10 cellular contexts compared by ENCODE assay signal in genomic region chr7:88357295-88357694, GRCh38. TPM values are rescaled to one million over a fixed set of nuclear protein-coding genes. Genes with fewer than 3 reads are reported as not detected.
DNase-seq lines count a peak whose midpoint lies in the region; ATAC-seq and TF ChIP-seq lines count a peak whose summit lies in the region.
"Had no signal": no experiment of that assay in that cellular context is flagged by ENCODE, and none has a peak within 500 bp of the region (broad histone marks: within the 10 kb centered on the region; RNA-seq: fewer than 3 reads in every experiment).

No MANE protein-coding gene starts in this region.

- no peaks in the 10 kb centered on the region for H3K4me1 Mint-ChIP-seq in activated T-helper 1 cell treated with anti-CD3 and anti-CD28 coated beads, Interleukin-12 subunit alpha, Interleukin-12 subunit beta, Interleukin-2, Interleukin-4 antibody, amounts not matched to agents 30 ng/mL and 10 ng/mL and 1 ng/mL, durations not matched to agents 14 hours and 24 hours and 36 hours (ENCODE audit: low read depth)

- peak; percentile 51 for DNase-seq in CD1c-positive myeloid dendritic cell (ENCODE audit: extremely low spot score)
- DNase-seq in MG63 = peak; percentile 17
- peak; percentile 1 for DNase-seq in dermis blood vessel endothelial cell
- no peak for DNase-seq in stimulated activated naive CD4-positive, alpha-beta T cell (lab: John Stamatoyannopoulos, UW)
- DNase-seq in gastrocnemius medialis = no peak
- no peak for DNase-seq in activated T-helper 1 cell treated with anti-CD3 and anti-CD28 coated beads, Interleukin-12 subunit alpha, Interleukin-12 subunit beta, Interleukin-2, Interleukin-4 antibody, amounts not matched to agents 30 ng/mL and 10 ng/mL and 1 ng/mL, durations not matched to agents 14 hours and 24 hours and 36 hours (ENCODE audit: low spot score)
- DNase-seq: activated T-cell treated with anti-CD3 and anti-CD28 coated beads, Interleukin-2, amount 50 U/mL, for 72 hours; esophagus squamous epithelium had no signal

- ATAC-seq in HG02884 (IDR thresholded peaks at IDR 0.05; ENCODE audit: unreplicated experiment) = no peak
- no peak for ATAC-seq in gastrocnemius medialis
- ATAC-seq: activated T-cell treated with anti-CD3 and anti-CD28 coated beads, Interleukin-2, amount 50 U/mL, for 72 hours had no signal

- H3K9me3 ChIP-seq in MG63 (no peaks in the 10 kb centered on the region), liver (ENCODE audit: control insufficient read depth in 4 of 4, low read length in 3 of 4) (peaks cover 0 to 2% (median 0%) of the 10 kb centered on the region in 4 donors), gastrocnemius medialis (no peaks in the 10 kb centered on the region)
- H3K9me3 ChIP-seq: esophagus squamous epithelium had no signal

- no peak overlapping the region for H3K4me3 ChIP-seq in MG63
- H3K4me3 ChIP-seq in liver (ENCODE audit: low read depth in 1 of 3, low read length in 3 of 3) = no peak overlapping the region
- H3K4me3 ChIP-seq in gastrocnemius medialis = no peak overlapping the region

- no peak overlapping the region for H3K4me3 Mint-ChIP-seq in activated T-helper 1 cell treated with anti-CD3 and anti-CD28 coated beads, Interleukin-12 subunit alpha, Interleukin-12 subunit beta, Interleukin-2, Interleukin-4 antibody, amounts not matched to agents 30 ng/mL and 10 ng/mL and 1 ng/mL, durations not matched to agents 14 hours and 24 hours and 36 hours
- H3K4me3 Mint-ChIP-seq: activated T-cell treated with anti-CD3 and anti-CD28 coated beads, Interleukin-2, amount 50 U/mL, for 72 hours had no signal

- H3K27ac ChIP-seq in liver (ENCODE audit: low read depth in 1 of 2, low read length in 2 of 2) = no peak overlapping the region
- H3K27ac ChIP-seq in gastrocnemius medialis = no peak overlapping the region
- H3K27ac ChIP-seq: esophagus squamous epithelium had no signal

- H3K4me1 ChIP-seq in liver (ENCODE audit: control insufficient read depth in 4 of 4, insufficient read depth in 4 of 4, low read length in 3 of 4) (peaks cover 0 to 16% (median 9%) of the 10 kb centered on the region in 4 donors), gastrocnemius medialis (no peaks in the 10 kb centered on the region)
- H3K4me1 ChIP-seq: esophagus squamous epithelium had no signal

- no peak for TF ChIP-seq POLR2A in gastrocnemius medialis (IDR thresholded peaks at IDR 0.05)

- no peaks in the 10 kb centered on the region for H3K36me3 Mint-ChIP-seq in activated T-helper 1 cell treated with anti-CD3 and anti-CD28 coated beads, Interleukin-12 subunit alpha, Interleukin-12 subunit beta, Interleukin-2, Interleukin-4 antibody, amounts not matched to agents 30 ng/mL and 10 ng/mL and 1 ng/mL, durations not matched to agents 14 hours and 24 hours and 36 hours (ENCODE audit: low read depth)

- H3K9ac ChIP-seq in liver (ENCODE audit: low read depth in 1 of 2, low read length in 2 of 2) = peak overlapping the region in 1 of 2 donors; percentile 13

- H3K36me3 ChIP-seq in MG63 = no peaks in the 10 kb centered on the region
- H3K36me3 ChIP-seq in liver (ENCODE audit: control insufficient read depth in 4 of 4, insufficient read depth in 3 of 4, low read depth in 1 of 4, low read length in 3 of 4) = no peaks in the 10 kb centered on the region
- no peaks in the 10 kb centered on the region for H3K36me3 ChIP-seq in gastrocnemius medialis
- H3K36me3 ChIP-seq: esophagus squamous epithelium had no signal

- peak; percentile 70 to 81 for TF ChIP-seq RAD21 in liver (IDR thresholded peaks at IDR 0.05)

- TF ChIP-seq CTCF in liver (IDR thresholded peaks at IDR 0.05; ENCODE audit: low read depth, low read length, missing input control) (peak; percentile 42), gastrocnemius medialis (IDR thresholded peaks at IDR 0.05 in 4 of 5, conservative IDR thresholded peaks at IDR 0.05 in 1 of 5) (no peak)

- no peaks in the 10 kb centered on the region for H3K9me3 Mint-ChIP-seq in activated T-helper 1 cell treated with anti-CD3 and anti-CD28 coated beads, Interleukin-12 subunit alpha, Interleukin-12 subunit beta, Interleukin-2, Interleukin-4 antibody, amounts not matched to agents 30 ng/mL and 10 ng/mL and 1 ng/mL, durations not matched to agents 14 hours and 24 hours and 36 hours
- H3K9me3 Mint-ChIP-seq: activated T-cell treated with anti-CD3 and anti-CD28 coated beads, Interleukin-2, amount 50 U/mL, for 72 hours had no signal

- H3K27me3 ChIP-seq in MG63 (no peaks in the 10 kb centered on the region), liver (ENCODE audit: control insufficient read depth in 4 of 4, insufficient read depth in 4 of 4, low read length in 3 of 4) (no peaks in the 10 kb centered on the region), gastrocnemius medialis (no peaks in the 10 kb centered on the region)
- H3K27me3 ChIP-seq: esophagus squamous epithelium had no signal

- H3K27me3 Mint-ChIP-seq in activated T-helper 1 cell treated with anti-CD3 and anti-CD28 coated beads, Interleukin-12 subunit alpha, Interleukin-12 subunit beta, Interleukin-2, Interleukin-4 antibody, amounts not matched to agents 30 ng/mL and 10 ng/mL and 1 ng/mL, durations not matched to agents 14 hours and 24 hours and 36 hours (ENCODE audit: insufficient read depth) = no peaks in the 10 kb centered on the region

- H3K27ac Mint-ChIP-seq in activated T-helper 1 cell treated with anti-CD3 and anti-CD28 coated beads, Interleukin-12 subunit alpha, Interleukin-12 subunit beta, Interleukin-2, Interleukin-4 antibody, amounts not matched to agents 30 ng/mL and 10 ng/mL and 1 ng/mL, durations not matched to agents 14 hours and 24 hours and 36 hours = no peak overlapping the region
- H3K27ac Mint-ChIP-seq: activated T-cell treated with anti-CD3 and anti-CD28 coated beads, Interleukin-2, amount 50 U/mL, for 72 hours had no signal

- intact Hi-C loops in gastrocnemius medialis (cut with DNase I; ENCODE audit: low total_unique reads) = loop anchor here (10.0 kb wide), 1 partner anchor 112 kb away; no protein-coding TSS in a partner anchor
- intact Hi-C loops in activated T-helper 1 cell treated with anti-CD3 and anti-CD28 coated beads, Interleukin-12 subunit alpha, Interleukin-12 subunit beta, Interleukin-2, Interleukin-4 antibody, amounts not matched to agents 30 ng/mL and 10 ng/mL and 1 ng/mL, durations not matched to agents 14 hours and 24 hours and 36 hours (cut with micrococcal nuclease) = no loop called here

- in situ Hi-C loops in gastrocnemius medialis (cut with MboI; ENCODE audit: low sequenced_read_pairs in 4 of 4) = no loop called here

- WGBS in liver = 19% methylated on average over 1 of the region's 1 CpG

TF ChIP-seq in liver, 16 proteins besides CTCF, POLR2A, EP300 and RAD21 (continues in another document):
- no peak for TF ChIP-seq EGR1 (IDR thresholded peaks at IDR 0.05; ENCODE audit: low read depth in 2 of 2)
- TF ChIP-seq NR2F2 (IDR thresholded peaks at IDR 0.05) = no peak
- peak in 1 of 2 donors; percentile 44 for TF ChIP-seq RXRA (IDR thresholded peaks at IDR 0.05)
- TF ChIP-seq ATF3 (IDR thresholded peaks at IDR 0.05) = no peak
- no peak for TF ChIP-seq HNF4G (IDR thresholded peaks at IDR 0.05)
- TF ChIP-seq REST (IDR thresholded peaks at IDR 0.05) = no peak
- no peak for TF ChIP-seq YY1 (IDR thresholded peaks at IDR 0.05)
- no peak for TF ChIP-seq FOXA1 (IDR thresholded peaks at IDR 0.05)
- no peak for TF ChIP-seq HNF4A (conservative IDR thresholded peaks at IDR 0.05)
- no peak for TF ChIP-seq TAF1 (conservative IDR thresholded peaks at IDR 0.05)
- TF ChIP-seq SP1 (IDR thresholded peaks at IDR 0.05) = peak; percentile 32
- TF ChIP-seq MAX (IDR thresholded peaks at IDR 0.05) = no peak
- TF ChIP-seq GABPA (IDR thresholded peaks at IDR 0.05 in 1 of 2, conservative IDR thresholded peaks at IDR 0.05 in 1 of 2) = no peak
- no peak for TF ChIP-seq JUND (IDR thresholded peaks at IDR 0.05)
- TF ChIP-seq FOXA2 (IDR thresholded peaks at IDR 0.05) = no peak

RNA-seq across cellular contexts. Expression of gene STEAP4, which starts 50.6 kb away (rescaled TPM):
- total RNA-seq in MG63 (2014; rRNA removed; shearing (Covaris generic); ENCODE audit: low replicate concordance) = not detected in 2 replicates
- total RNA-seq in dermis blood vessel endothelial cell (not detected in 2 replicates), liver (10 to 100 TPM in 1 of 2 donors, 1 to 10 TPM in 1; 3.7 to 43.8 TPM), gastrocnemius medialis (10 to 100 TPM; 13.5 to 24.5 (median 16.2) TPM)
- 10 to 100 TPM in 1 of 2 donors, 1 to 10 TPM in 1; 8.7 to 16.9 TPM for polyA plus RNA-seq in liver
- total RNA-seq in activated T-helper 1 cell treated with anti-CD3 and anti-CD28 coated beads, Interleukin-12 subunit alpha, Interleukin-12 subunit beta, Interleukin-2, Interleukin-4 antibody, amounts not matched to agents 30 ng/mL and 10 ng/mL and 1 ng/mL, durations not matched to agents 14 hours and 24 hours and 36 hours = 0.99 and 1.1 TPM in 2 replicates
- total RNA-seq: activated T-cell treated with anti-CD3 and anti-CD28 coated beads, Interleukin-2, amount 50 U/mL, for 72 hours had no signal

Comparison
In these comparisons a context has a peak if more than half of its experiments do, and no peak if none do; other contexts are left out.
1. DNase-seq: peak in CD1c-positive myeloid dendritic cell (single experiment), MG63 (single experiment) and dermis blood vessel endothelial cell (single experiment); none in stimulated activated naive CD4-positive, alpha-beta T cell (0 of 6), gastrocnemius medialis (0 of 2) and activated T-helper 1 cell treated with anti-CD3 and anti-CD28 coated beads, Interleukin-12 subunit alpha, Interleukin-12 subunit beta, Interleukin-2, Interleukin-4 antibody, amounts not matched to agents 30 ng/mL and 10 ng/mL and 1 ng/mL, durations not matched to agents 14 hours and 24 hours and 36 hours (single experiment).